ENCODE assay signal across 19 cellular contexts in the genomic region with DNA sequence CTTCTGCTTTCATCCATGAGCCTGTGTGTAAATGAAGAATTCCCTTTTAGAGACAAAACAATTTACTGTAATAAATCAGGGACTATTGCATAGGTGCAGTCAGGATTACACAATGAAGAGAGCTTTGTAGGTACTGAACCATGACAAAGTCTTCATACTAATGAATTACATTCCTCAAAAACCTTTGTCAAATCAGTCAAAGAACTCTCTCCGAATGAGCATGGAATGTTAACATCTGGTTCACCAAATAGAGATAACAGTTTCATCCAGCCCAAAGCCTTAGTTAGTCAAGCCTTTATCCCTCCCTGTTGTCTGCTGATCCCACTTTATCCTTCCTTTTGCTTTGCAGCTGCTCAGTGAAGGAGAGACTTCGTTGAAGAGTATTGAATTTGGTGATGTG.
"Had no signal": no experiment of that assay in that cellular context is flagged by ENCODE, and none has a peak within 500 bp of the region (broad histone marks: within the 10 kb centered on the region; RNA-seq: fewer than 3 reads in every experiment).

No MANE protein-coding gene starts in this region.

- H3K4me1 Mint-ChIP-seq: activated CD4-positive, alpha-beta T cell treated with anti-CD3 and anti-CD28 coated beads, Interleukin-2, amount 10 ng/mL, durations not matched to agents 24 days and 14 days; activated naive CD8-positive, alpha-beta T cell treated with anti-CD3 and anti-CD28 coated beads, Interleukin-2, amount 10 ng/mL, durations not matched to agents 7 days and 5 days had no signal

- H3K9me3 Mint-ChIP-seq: activated CD4-positive, alpha-beta T cell treated with anti-CD3 and anti-CD28 coated beads, Interleukin-2, amount 10 ng/mL, durations not matched to agents 24 days and 14 days; activated CD8-positive, alpha-beta T cell treated with anti-CD3 and anti-CD28 coated beads for 36 hours; activated naive CD8-positive, alpha-beta T cell treated with anti-CD3 and anti-CD28 coated beads, Interleukin-2, amount 10 ng/mL, durations not matched to agents 7 days and 5 days; activated T-cell treated with anti-CD3 and anti-CD28 coated beads, Interleukin-2, amount 50 U/mL, for 24 hours; activated T-helper 2 cell treated with anti-CD3 and anti-CD28 coated beads, Interferon-gamma antibody, Interleukin-2, Interleukin-4, amounts not matched to agents 10 μg/mL and 5 μg/mL and 100 μg/mL, durations not matched to agents 14 hours and 24 hours and 36 hours; nephron progenitor cell; T-helper 1 cell treated with Interleukin-12 subunit alpha and Interleukin-12 subunit beta and Interleukin-4 antibody, amounts not matched to agents 30 μg/mL and 1 μg/mL, for 36 hours had no signal

- H3K4me3 ChIP-seq: esophagus squamous epithelium, lung, right atrium auricular region, skin epidermis, tibial nerve had no signal

- H3K4me1 ChIP-seq: esophagus squamous epithelium, right atrium auricular region, tibial nerve had no signal

- H3K36me3 ChIP-seq: esophagus squamous epithelium, right atrium auricular region, tibial nerve had no signal

- H3K27me3 ChIP-seq: right atrium auricular region, tibial nerve had no signal

- ATAC-seq: activated CD8-positive, alpha-beta T cell treated with anti-CD3 and anti-CD28 coated beads for 36 hours; left lobe of liver; stimulated activated naive CD8-positive, alpha-beta T cell treated with anti-CD3 and anti-CD28 coated beads, Interleukin-15, Interleukin-2, amounts not matched to agents 100 U/mL and 50 U/mL, for 24 hours had no signal

- H3K36me3 Mint-ChIP-seq: activated naive CD8-positive, alpha-beta T cell treated with anti-CD3 and anti-CD28 coated beads, Interleukin-2, amount 10 ng/mL, durations not matched to agents 7 days and 5 days had no signal

- DNase-seq: activated CD4-positive, alpha-beta T cell treated with anti-CD3 and anti-CD28 coated beads, Interleukin-2, amount 10 ng/mL, durations not matched to agents 24 days and 14 days; activated CD8-positive, alpha-beta T cell treated with anti-CD3 and anti-CD28 coated beads for 36 hours; activated naive CD4-positive, alpha-beta T cell treated with Interleukin-2 at 50 U/mL for 16 hours; activated naive CD8-positive, alpha-beta T cell treated with anti-CD3 and anti-CD28 coated beads, Interleukin-2, amount 10 ng/mL, durations not matched to agents 7 days and 5 days; activated T-cell treated with anti-CD3 and anti-CD28 coated beads, Interleukin-2, amount 50 U/mL, for 24 hours; aorta; cerebellar nuclear complex; cortex of kidney; esophagus squamous epithelium; nephron progenitor cell; stimulated activated naive CD8-positive, alpha-beta T cell treated with anti-CD3 and anti-CD28 coated beads, Interleukin-15, Interleukin-2, amounts not matched to agents 100 U/mL and 50 U/mL, for 24 hours; substantia nigra had no signal

- H3K27ac ChIP-seq: esophagus squamous epithelium, right atrium auricular region, skin epidermis, tibial nerve had no signal

- H3K9me3 ChIP-seq: esophagus squamous epithelium, right atrium auricular region, tibial nerve had no signal

- H3K4me3 Mint-ChIP-seq: activated CD4-positive, alpha-beta T cell treated with anti-CD3 and anti-CD28 coated beads, Interleukin-2, amount 10 ng/mL, durations not matched to agents 24 days and 14 days; activated CD8-positive, alpha-beta T cell treated with anti-CD3 and anti-CD28 coated beads for 36 hours; activated naive CD8-positive, alpha-beta T cell treated with anti-CD3 and anti-CD28 coated beads, Interleukin-2, amount 10 ng/mL, durations not matched to agents 7 days and 5 days; activated T-cell treated with anti-CD3 and anti-CD28 coated beads, Interleukin-2, amount 50 U/mL, for 24 hours; nephron progenitor cell; T-helper 1 cell treated with Interleukin-12 subunit alpha and Interleukin-12 subunit beta and Interleukin-4 antibody, amounts not matched to agents 30 μg/mL and 1 μg/mL, for 36 hours had no signal

- H3K27ac Mint-ChIP-seq: activated CD4-positive, alpha-beta T cell treated with anti-CD3 and anti-CD28 coated beads, Interleukin-2, amount 10 ng/mL, durations not matched to agents 24 days and 14 days; activated CD8-positive, alpha-beta T cell treated with anti-CD3 and anti-CD28 coated beads for 36 hours; activated naive CD8-positive, alpha-beta T cell treated with anti-CD3 and anti-CD28 coated beads, Interleukin-2, amount 10 ng/mL, durations not matched to agents 7 days and 5 days; activated T-cell treated with anti-CD3 and anti-CD28 coated beads, Interleukin-2, amount 50 U/mL, for 24 hours; activated T-helper 2 cell treated with anti-CD3 and anti-CD28 coated beads, Interferon-gamma antibody, Interleukin-2, Interleukin-4, amounts not matched to agents 10 μg/mL and 5 μg/mL and 100 μg/mL, durations not matched to agents 14 hours and 24 hours and 36 hours; nephron progenitor cell; T-helper 1 cell treated with Interleukin-12 subunit alpha and Interleukin-12 subunit beta and Interleukin-4 antibody, amounts not matched to agents 30 μg/mL and 1 μg/mL, for 36 hours had no signal

- H3K27me3 Mint-ChIP-seq: activated CD4-positive, alpha-beta T cell treated with anti-CD3 and anti-CD28 coated beads, Interleukin-2, amount 10 ng/mL, durations not matched to agents 24 days and 14 days; activated CD8-positive, alpha-beta T cell treated with anti-CD3 and anti-CD28 coated beads for 36 hours; activated naive CD8-positive, alpha-beta T cell treated with anti-CD3 and anti-CD28 coated beads, Interleukin-2, amount 10 ng/mL, durations not matched to agents 7 days and 5 days; activated T-cell treated with anti-CD3 and anti-CD28 coated beads, Interleukin-2, amount 50 U/mL, for 24 hours had no signal
